Comparison of ENCODE assay signal across 28 cellular contexts in genomic region chr12:30859226-30859625, GRCh38.
"Had no signal": no experiment of that assay in that cellular context is flagged by ENCODE, and none has a peak within 500 bp of the region (broad histone marks: within the 10 kb centered on the region; RNA-seq: fewer than 3 reads in every experiment).

No MANE protein-coding gene starts in this region.

- H3K27ac ChIP-seq: ascending aorta, cardiac muscle cell, Peyer's patch, SJSA1 had no signal

- ATAC-seq: activated CD8-positive, alpha-beta T cell treated with anti-CD3 and anti-CD28 coated beads for 36 hours; activated T-cell treated with anti-CD3 and anti-CD28 coated beads, Interleukin-2, amount 50 U/mL, for 72 hours; activated T-helper 17 cell treated with anti-CD3 and anti-CD28 coated beads, Interleukin-2, amount 50 U/mL, for 72 hours had no signal

- H3K36me3 ChIP-seq: ascending aorta, cardiac muscle cell, MG63, Peyer's patch, SJSA1 had no signal

- H3K27me3 ChIP-seq: ascending aorta, cardiac muscle cell, Peyer's patch, SJSA1 had no signal

- H3K4me1 ChIP-seq: ascending aorta, Peyer's patch, SJSA1 had no signal

- DNase-seq: activated CD4-positive, alpha-beta T cell treated with anti-CD3 and anti-CD28 coated beads, Interleukin-2, amount 10 ng/mL, durations not matched to agents 24 days and 14 days; activated CD4-positive, alpha-beta T cell treated with anti-CD3 and anti-CD28 coated beads, Interleukin-2, amount 50 U/mL, for 4 hours; activated CD8-positive, alpha-beta T cell treated with anti-CD3 and anti-CD28 coated beads for 36 hours; activated gamma-delta T cell; activated naive CD4-positive, alpha-beta T cell treated with Interleukin-2 at 50 U/mL for 16 hours; activated naive CD8-positive, alpha-beta T cell treated with anti-CD3 and anti-CD28 coated beads, Interleukin-2, amount 10 ng/mL, durations not matched to agents 7 days and 5 days; activated T-cell treated with anti-CD3 and anti-CD28 coated beads, Interleukin-2, amount 50 U/mL, for 1 hour; activated T-cell treated with anti-CD3 and anti-CD28 coated beads, Interleukin-2, amount 50 U/mL, for 72 hours; amygdala; Kasumi-1; KG1; MG63; NCI-H1048; NCI-H1105 treated with DMSO at 0.1 percent for 48 hours; NCI-H1436; NCI-H1694; NCI-H1930; NCI-H2081 treated with DMSO at 0.1 percent for 48 hours; NCI-H226; NCI-H524 treated with DMSO at 0.1 percent for 48 hours; Peyer's patch; RPMI8226; SHP77 treated with DMSO at 0.1 percent for 48 hours; SK-N-SH had no signal

- H3K9me3 ChIP-seq: ascending aorta, MG63, Peyer's patch, SJSA1, SK-N-SH had no signal

- H3K4me3 ChIP-seq: ascending aorta, cardiac muscle cell, MG63, Peyer's patch, SJSA1 had no signal
